9 cellular contexts compared by ENCODE assay signal in genomic region chr9:3746296-3747275, GRCh38.
DNase-seq lines count a peak whose midpoint lies in the region; ATAC-seq and TF ChIP-seq lines count a peak whose summit lies in the region.
"Had no signal": no experiment of that assay in that cellular context is flagged by ENCODE, and none has a peak within 500 bp of the region (broad histone marks: within the 10 kb centered on the region; RNA-seq: fewer than 3 reads in every experiment).

No MANE protein-coding gene starts in this region.

- no peaks in the 10 kb centered on the region for H3K36me3 Mint-ChIP-seq in immature natural killer cell

- no peak for ATAC-seq in HG02840 (IDR thresholded peaks at IDR 0.05; ENCODE audit: low FRiP score, unreplicated experiment)

- H3K4me1 Mint-ChIP-seq in immature natural killer cell, result peaks cover 14% of the 10 kb centered on the region in 2 donors

- H3K4me2 ChIP-seq in SK-N-SH, result peak overlapping the region; percentile 5; the same call in 1 of the 2 replicates

- peak; percentile 24 for DNase-seq in activated naive CD4-positive, alpha-beta T cell treated with Interleukin-2 at 50 U/mL for 16 hours
- no peak for DNase-seq in activated naive CD4-positive, alpha-beta T cell (lab: John Stamatoyannopoulos, UW)
- DNase-seq in SK-N-SH, result no peak
- peak; percentile 79 to 89 for DNase-seq in foreskin fibroblast
- peak; percentile 85 for DNase-seq in stromal cell of bone marrow (ENCODE audit: low read depth)
- DNase-seq in pons (ENCODE audit: low spot score), result no peak
- DNase-seq in immature natural killer cell, result no peak
- DNase-seq: NCI-H526 had no signal

- POLR2A ChIA-PET in SK-N-SH (lab: Yijun Ruan, JAX), result no interaction called here

- H3K9ac ChIP-seq in SK-N-SH, result no peak overlapping the region

- peak; percentile 11 to 64; a peak in 1 of 4 replicates for TF ChIP-seq EP300 in SK-N-SH (IDR thresholded peaks at IDR 0.05; ENCODE audit: borderline replicate concordance in 1 of 2, low read depth in 1 of 2, low read length in 1 of 2)

- TF ChIP-seq RAD21 in SK-N-SH (IDR thresholded peaks at IDR 0.05; ENCODE audit: low read length), result no peak

- no peaks in the 10 kb centered on the region for H3K79me2 ChIP-seq in SK-N-SH (ENCODE audit: insufficient read depth)

- peak overlapping the region; percentile 13 to 57; a peak in 3 of 4 replicates for H3K27ac ChIP-seq in SK-N-SH (ENCODE audit: low read depth in 2 of 2, low read length in 1 of 2)

- H3F3A ChIP-seq in SK-N-SH (replicated peaks; ENCODE audit: insufficient read depth), result peaks cover 8% of the 10 kb centered on the region

- peaks cover 3 to 4% (median 3%) of the 10 kb centered on the region in 3 donors for H3K27me3 Mint-ChIP-seq in immature natural killer cell (ENCODE audit: low read depth in 3 of 3)

- CTCF ChIA-PET in SK-N-SH (lab: Yijun Ruan, JAX), result no interaction called here

- H3K9me2 ChIP-seq in SK-N-SH, result no peaks in the 10 kb centered on the region

- WGBS in SK-N-SH (ENCODE audit: low lambda C conversion rate), result 0% methylated on average over 1 of the region's 1 CpG

- H3K9me3 ChIP-seq in SK-N-SH, result no peaks in the 10 kb centered on the region

- no peak overlapping the region for H3K27ac Mint-ChIP-seq in immature natural killer cell

- H3K4me1 ChIP-seq in SK-N-SH (ENCODE audit: control insufficient read depth in 1 of 2, insufficient read depth in 2 of 2, low read depth in 1 of 2, low read length in 1 of 2), result peaks cover 0 to 12% of the 10 kb centered on the region in 2 experiments; a peak in 3 of 4 replicates

- H3K9me3 Mint-ChIP-seq in immature natural killer cell, result peaks cover 0 to 2% (median 0%) of the 10 kb centered on the region in 6 donors

- no peaks in the 10 kb centered on the region for H4K20me1 ChIP-seq in SK-N-SH (ENCODE audit: insufficient read depth)

- no peaks in the 10 kb centered on the region for H3K27me3 ChIP-seq in SK-N-SH (ENCODE audit: insufficient read depth)

- TF ChIP-seq CTCF in SK-N-SH (IDR thresholded peaks at IDR 0.05) (no peak), foreskin fibroblast (IDR thresholded peaks at IDR 0.05; ENCODE audit: low read depth, low read length) (no peak)

- no peak overlapping the region for H3K4me3 ChIP-seq in SK-N-SH (ENCODE audit: low read depth in 2 of 2, low read length in 1 of 2)
- no peak overlapping the region for H3K4me3 ChIP-seq in foreskin fibroblast (ENCODE audit: low read depth in 1 of 2, low read length in 2 of 2)

- H3K4me3 Mint-ChIP-seq in immature natural killer cell, result no peak overlapping the region

- no peaks in the 10 kb centered on the region for H3K36me3 ChIP-seq in SK-N-SH (replicated peaks in 1 of 2; ENCODE audit: control insufficient read depth in 1 of 2, insufficient read depth in 2 of 2, low read length in 1 of 2)

- peak overlapping the region; percentile 20; the same call in 1 of the 2 replicates for H2AFZ ChIP-seq in SK-N-SH (ENCODE audit: low read depth)

TF ChIP-seq in SK-N-SH, 30 proteins besides CTCF, POLR2A, EP300 and RAD21:
- TF ChIP-seq FOSL2 (IDR thresholded peaks at IDR 0.05; ENCODE audit: borderline replicate concordance, low read depth), result peak; percentile 93
- TF ChIP-seq TCF12 (IDR thresholded peaks at IDR 0.05), result peak; percentile 87
- TF ChIP-seq NFIC (IDR thresholded peaks at IDR 0.05; ENCODE audit: borderline replicate concordance), result peak; percentile 58; the same call in 1 of the 2 replicates
- TF ChIP-seq JUND (IDR thresholded peaks at IDR 0.05), result peak; percentile 87
- TF ChIP-seq USF2 (IDR thresholded peaks at IDR 0.05; ENCODE audit: borderline replicate concordance, low read depth, low read length), result no peak
- no peak for TF ChIP-seq GABPA (IDR thresholded peaks at IDR 0.05; ENCODE audit: low read depth)
- TF ChIP-seq PBX3 (IDR thresholded peaks at IDR 0.05), result peak; percentile 31
- TF ChIP-seq NRF1 (IDR thresholded peaks at IDR 0.05; ENCODE audit: low read depth, low read length), result no peak

Comparison
In these comparisons a context has a peak if more than half of its experiments do, and no peak if none do; other contexts are left out.
1. DNase-seq: peak in activated naive CD4-positive, alpha-beta T cell treated with Interleukin-2 at 50 U/mL for 16 hours (single experiment), foreskin fibroblast (2 of 2) and stromal cell of bone marrow (single experiment); none in activated naive CD4-positive, alpha-beta T cell (0 of 4), SK-N-SH (single experiment), pons (single experiment) and immature natural killer cell (0 of 3).